Comparison of ENCODE assay signal across 8 cellular contexts in genomic region chr20:25195014-25195961, GRCh38. TPM values are rescaled to one million over a fixed set of nuclear protein-coding genes. Genes with fewer than 3 reads are reported as not detected.
DNase-seq lines count a peak whose midpoint lies in the region; ATAC-seq, FAIRE-seq and TF ChIP-seq lines count a peak whose summit lies in the region.

Gene ENTPD6, plus strand, starts transcription at chr20:25195712. Its CDS starts 10,825 bp downstream, at chr20:25206537.

- peak; percentile 98 for FAIRE-seq in GM12892 (lab: Jason Lieb, UNC)

- H3K27me3 ChIP-seq in heart left ventricle: no peaks in the 10 kb centered on the region
- H3K27me3 ChIP-seq in upper lobe of left lung: no peaks in the 10 kb centered on the region

- ATAC-seq in HG02763 (IDR thresholded peaks at IDR 0.05; ENCODE audit: unreplicated experiment): peak; percentile 77
- peak; percentile 71 to 88 (median 88) for ATAC-seq in heart left ventricle
- ATAC-seq in upper lobe of left lung (ENCODE audit: low FRiP score in 2 of 2): peak; percentile 91 to 96

- H3K9me3 ChIP-seq in heart left ventricle (no peaks in the 10 kb centered on the region), upper lobe of left lung (no peaks in the 10 kb centered on the region)

- H3K4me3 ChIP-seq in heart left ventricle: peak within 1 kb of the TSS; percentile 63 to 99 (median 90)
- H3K4me3 ChIP-seq in upper lobe of left lung: peak within 1 kb of the TSS; percentile 77 to 92 (median 86)

- H3K27ac ChIP-seq in adipose tissue (ENCODE audit: low read depth, low read length) (no peak within 1 kb of the TSS), heart left ventricle (peak within 1 kb of the TSS; percentile 79 to 98 (median 93)), upper lobe of left lung (peak within 1 kb of the TSS; percentile 80 to 89 (median 85))

- TF ChIP-seq POLR2A in GM12892 (IDR thresholded peaks at IDR 0.05; ENCODE audit: low read depth, low read length): peak; percentile 54; the same call in 1 of the 2 replicates
- TF ChIP-seq POLR2A in heart left ventricle (IDR thresholded peaks at IDR 0.05): peak; percentile 52 to 85
- peak; percentile 49 to 89 (median 79) for TF ChIP-seq POLR2A in upper lobe of left lung (IDR thresholded peaks at IDR 0.05)

- peak in 6 of 12 donors; percentile 15 to 52 (median 40) for TF ChIP-seq CTCF in heart left ventricle (IDR thresholded peaks at IDR 0.05)
- TF ChIP-seq CTCF in upper lobe of left lung (IDR thresholded peaks at IDR 0.05): peak in 1 of 6 experiments; percentile 36

- TF ChIP-seq EP300 in upper lobe of left lung (IDR thresholded peaks at IDR 0.05): peak in 1 of 4 donors; percentile 18

- H3K4me1 ChIP-seq in heart left ventricle (peaks cover 0 to 70% (median 42%) of the 10 kb centered on the region in 12 donors), upper lobe of left lung (peaks cover 16 to 27% (median 22%) of the 10 kb centered on the region in 4 donors)

- intact Hi-C loops in heart left ventricle (cut with DNase I) (loop anchor here in 9 of 10 donors (2.0 to 10.0 kb wide), 8 partner anchors 52 to 203 kb away; partner anchors contain the start of genes ABHD12 (in 8 of the 9), PYGB (in 6 of the 9) and APMAP (in 4 of the 9)), posterior vena cava (cut with DNase I) (loop anchor here in 1 of 2 donors (5.0 to 10.0 kb wide), 3 partner anchors 52 to 130 kb away; partner anchors contain the start of gene PYGB)

- WGBS in adipose tissue, 3 donors: 6 to 8% (median 7%) methylated on average over 58 to 75 of the region's 75 CpGs
- WGBS in heart left ventricle, 4 donors: 7 to 13% (median 9%) methylated on average over 35 to 75 of the region's 75 CpGs
- WGBS in upper lobe of left lung, 2 donors: 12 to 19% methylated on average over 22 to 37 of the region's 75 CpGs

- no peaks in the 10 kb centered on the region for H3K36me3 ChIP-seq in heart left ventricle
- H3K36me3 ChIP-seq in upper lobe of left lung: no peaks in the 10 kb centered on the region

- peak; percentile 94 for DNase-seq in GM12892 (ENCODE audit: insufficient read length)
- DNase-seq in NCI-H128 (lab: John Stamatoyannopoulos, UW; ENCODE audit: unreplicated experiment): peak; percentile 86
- DNase-seq in T follicular helper cell (ENCODE audit: low read depth): peak; percentile 87
- DNase-seq in heart left ventricle: peak; percentile 94 to 97 (median 94)
- peak; percentile 97 for DNase-seq in posterior vena cava (ENCODE audit: low spot score)
- DNase-seq in upper lobe of left lung: peak; percentile 89 to 99

RNA-seq across cellular contexts. Expression of gene ENTPD6, which starts in this region (rescaled TPM):
- polyA plus RNA-seq in GM12892 (2012; ENCODE audit: missing spikeins): 19.6 TPM
- polyA plus RNA-seq in adipose tissue (10 to 100 TPM; 38.5 to 47.8 (median 42.4) TPM), heart left ventricle (100 to 1,000 TPM; 131 to 200 TPM)
- total RNA-seq in heart left ventricle (100 to 1,000 TPM in 3 of 9 donors, 10 to 100 TPM in 6; 58.7 to 139 (median 86.7) TPM), posterior vena cava (10 to 100 TPM; 48.5 to 51.0 TPM), upper lobe of left lung (100 to 1,000 TPM in 2 of 6 donors, 10 to 100 TPM in 4; 53.7 to 170 (median 81.7) TPM)
